ENCODE assay signal across 11 cellular contexts in the genomic region with DNA sequence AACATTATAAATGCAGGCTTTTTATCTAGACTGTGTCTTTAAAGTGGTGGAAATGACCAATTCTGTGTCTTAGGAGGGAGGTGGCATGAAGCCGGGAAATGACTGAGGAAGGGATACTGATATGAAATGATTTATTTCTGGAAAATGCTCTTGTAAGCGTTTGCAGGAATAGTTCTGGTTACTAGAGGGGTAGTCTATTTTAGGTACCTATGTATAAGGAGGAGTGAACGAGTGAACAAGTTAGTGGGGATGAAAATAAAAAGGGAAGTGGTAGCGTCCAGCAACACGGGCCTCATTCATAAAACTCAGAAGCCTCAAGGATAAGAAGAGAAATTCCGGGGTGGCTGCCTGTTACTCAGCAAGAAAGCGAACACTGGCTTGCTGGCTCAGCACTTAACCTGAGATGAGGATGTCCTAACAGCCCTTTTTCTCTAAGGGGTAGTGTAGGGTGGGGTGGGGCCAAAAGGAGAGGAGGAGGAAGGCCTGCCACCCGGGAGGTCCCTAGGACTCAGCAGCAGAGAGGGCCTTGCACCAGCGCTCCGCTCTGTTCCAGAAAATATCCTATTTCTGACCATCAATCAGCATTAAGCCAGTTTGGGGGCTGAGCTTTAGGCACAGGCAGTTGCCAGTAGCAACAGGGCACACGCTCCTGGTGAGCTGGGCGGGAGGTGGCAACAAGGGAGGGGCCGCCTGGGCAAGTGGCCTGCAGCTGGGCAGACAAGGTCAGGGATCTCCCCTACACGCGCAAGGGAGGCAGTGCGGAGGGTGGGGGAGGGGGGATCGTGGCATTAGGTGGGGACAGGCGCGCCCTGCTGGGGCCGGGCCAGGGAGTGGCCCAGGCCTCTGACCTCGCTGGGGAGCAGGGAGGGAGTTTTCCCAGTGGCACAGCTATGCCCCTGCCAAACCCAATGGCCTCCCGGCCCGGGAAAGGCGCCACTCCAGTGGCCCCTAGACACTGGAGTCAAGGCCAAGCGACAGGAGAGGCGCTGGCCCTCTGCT.
DNase-seq lines count a peak whose midpoint lies in the region; ATAC-seq and TF ChIP-seq lines count a peak whose summit lies in the region.
"Had no signal": no experiment of that assay in that cellular context is flagged by ENCODE, and none has a peak within 500 bp of the region (broad histone marks: within the 10 kb centered on the region; RNA-seq: fewer than 3 reads in every experiment).

No MANE protein-coding gene starts in this region.

- H3K36me3 ChIP-seq in endodermal cell (ENCODE audit: control insufficient read depth, insufficient read depth, low read length) = no peaks in the 10 kb centered on the region
- H3K36me3 ChIP-seq in lower lobe of right lung = no peaks in the 10 kb centered on the region
- H3K36me3 ChIP-seq: Peyer's patch had no signal

- H3K9me3 Mint-ChIP-seq in endodermal cell = no peaks in the 10 kb centered on the region
- H3K9me3 Mint-ChIP-seq: activated naive CD8-positive, alpha-beta T cell treated with anti-CD3 and anti-CD28 coated beads for 36 hours had no signal

- no peak overlapping the region for H3K9ac ChIP-seq in endodermal cell (ENCODE audit: extremely low read depth, low read length, poor library complexity, severe bottlenecking)

- H3K4me3 ChIP-seq in AG04449 (ENCODE audit: low read depth, low read length) (peak overlapping the region; percentile 63), endodermal cell (ENCODE audit: low read length) (no peak overlapping the region), lower lobe of right lung (peak overlapping the region; percentile 59)

- 47 to 67% methylated on average over 14 to 26 of the region's 26 CpGs for WGBS in endodermal cell (ENCODE audit: insufficient coverage in 1 of 2, insufficient read length in 1 of 2), 2 experiments

- intact Hi-C loops in lower lobe of right lung (cut with DNase I) = no loop called here

- peak; percentile 87 to 88 for ATAC-seq in lower lobe of right lung
- ATAC-seq in GM18873 (IDR thresholded peaks at IDR 0.05; ENCODE audit: low FRiP score, unreplicated experiment) = no peak
- no peak for ATAC-seq in GM18861 (IDR thresholded peaks at IDR 0.05; ENCODE audit: unreplicated experiment)

- peak overlapping the region; percentile 71 for H3K4me3 Mint-ChIP-seq in endodermal cell
- H3K4me3 Mint-ChIP-seq: activated naive CD8-positive, alpha-beta T cell treated with anti-CD3 and anti-CD28 coated beads for 36 hours; natural killer cell treated with Interleukin-12 subunit alpha and Interleukin-12 subunit beta and Interleukin-15 and Interleukin-18, amount 100 ng/mL, for 72 hours had no signal

- peak overlapping the region; percentile 32 for H3K27ac ChIP-seq in endodermal cell (ENCODE audit: low read depth, low read length)
- H3K27ac ChIP-seq in lower lobe of right lung = peak overlapping the region; percentile 31
- H3K27ac ChIP-seq: Peyer's patch had no signal

- POLR2A ChIA-PET in AG04449 (lab: Yijun Ruan, JAX) = no interaction called here

- H3K9me3 ChIP-seq in endodermal cell (ENCODE audit: control insufficient read depth, low read length) = no peaks in the 10 kb centered on the region
- no peaks in the 10 kb centered on the region for H3K9me3 ChIP-seq in lower lobe of right lung
- H3K9me3 ChIP-seq: Peyer's patch had no signal

- H3K27me3 Mint-ChIP-seq in endodermal cell (ENCODE audit: insufficient read depth) = peaks cover 20% of the 10 kb centered on the region

- DNase-seq in AG04449 (ENCODE audit: low read depth, low spot score) = no peak
- DNase-seq in NCI-H2029 treated with DMSO at 0.1 percent for 48 hours (lab: John Stamatoyannopoulos, UW) = peak; percentile 19
- DNase-seq in endodermal cell = peak; percentile 81
- DNase-seq in lower lobe of right lung = peak; percentile 70
- DNase-seq in COR-L47 (lab: John Stamatoyannopoulos, UW) = no peak
- no peak for DNase-seq in NCI-H1436 (lab: John Stamatoyannopoulos, UW)
- DNase-seq: activated naive CD8-positive, alpha-beta T cell treated with anti-CD3 and anti-CD28 coated beads for 36 hours had no signal

- H3K36me3 Mint-ChIP-seq in endodermal cell (ENCODE audit: low read depth) = no peaks in the 10 kb centered on the region
- H3K36me3 Mint-ChIP-seq: activated naive CD8-positive, alpha-beta T cell treated with anti-CD3 and anti-CD28 coated beads for 36 hours had no signal

- no peak for TF ChIP-seq CTCF in AG04449 (IDR thresholded peaks at IDR 0.05; ENCODE audit: insufficient read depth, low read length, missing control alignments)
- no peak for TF ChIP-seq CTCF in endodermal cell (conservative IDR thresholded peaks at IDR 0.05)
- TF ChIP-seq CTCF in lower lobe of right lung (IDR thresholded peaks at IDR 0.05) = no peak

- H3K27ac Mint-ChIP-seq in endodermal cell = no peak overlapping the region
- H3K27ac Mint-ChIP-seq: activated naive CD8-positive, alpha-beta T cell treated with anti-CD3 and anti-CD28 coated beads for 36 hours; natural killer cell treated with Interleukin-12 subunit alpha and Interleukin-12 subunit beta and Interleukin-15 and Interleukin-18, amount 100 ng/mL, for 72 hours had no signal

- peaks cover 3% of the 10 kb centered on the region for H3K4me1 ChIP-seq in endodermal cell (ENCODE audit: control insufficient read depth, insufficient read depth, low read length)
- peaks cover 10% of the 10 kb centered on the region for H3K4me1 ChIP-seq in lower lobe of right lung

- H3K27me3 ChIP-seq in endodermal cell (ENCODE audit: control insufficient read depth, insufficient read depth, low read length, poor library complexity, severe bottlenecking) (peaks cover 25% of the 10 kb centered on the region), lower lobe of right lung (ENCODE audit: low read depth) (peaks cover 5% of the 10 kb centered on the region)

- CTCF ChIA-PET in AG04449 (lab: Yijun Ruan, JAX) = interaction anchor here (1.0 to 5.6 kb wide), 5 partner anchors 10 to 579 kb away, joined by 3 to 74 read pairs (median 6); partner anchors contain the start of gene NCKAP5

- peaks cover 14% of the 10 kb centered on the region for H3K4me1 Mint-ChIP-seq in endodermal cell
- H3K4me1 Mint-ChIP-seq: activated naive CD8-positive, alpha-beta T cell treated with anti-CD3 and anti-CD28 coated beads for 36 hours had no signal

Comparison
In these comparisons a context has a peak if more than half of its experiments do, and no peak if none do; other contexts are left out.
1. DNase-seq: peak in NCI-H2029 treated with DMSO at 0.1 percent for 48 hours (single experiment), endodermal cell (single experiment) and lower lobe of right lung (single experiment); none in AG04449 (single experiment), COR-L47 (single experiment) and NCI-H1436 (single experiment).
2. ATAC-seq: peak in lower lobe of right lung (2 of 2); none in GM18873 (single experiment) and GM18861 (single experiment).